ENCODE assay signal across 32 cellular contexts in genomic region chr14:72903707-72904106, GRCh38.
"Had no signal": no experiment of that assay in that cellular context is flagged by ENCODE, and none has a peak within 500 bp of the region (broad histone marks: within the 10 kb centered on the region; RNA-seq: fewer than 3 reads in every experiment).

No MANE protein-coding gene starts in this region.

- H3K9me3 ChIP-seq: ascending aorta, breast epithelium, esophagus muscularis mucosa, gastrocnemius medialis had no signal

- H3K27ac ChIP-seq: ascending aorta, breast epithelium, cardiac muscle cell, esophagus muscularis mucosa, foreskin keratinocyte, VCaP had no signal

- ATAC-seq: activated naive CD4-positive, alpha-beta T cell treated with anti-CD3 and anti-CD28 coated beads, Interleukin-2, amount 50 U/mL, for 72 hours; activated T-cell treated with anti-CD3 and anti-CD28 coated beads, Interleukin-2, amount 50 U/mL, for 72 hours; effector memory CD8-positive, alpha-beta T cell; foreskin keratinocyte; gastrocnemius medialis; WTC11 had no signal

- H3K4me3 ChIP-seq: ascending aorta, breast epithelium, cardiac muscle cell, esophagus muscularis mucosa, gastrocnemius medialis had no signal

- H3K27me3 ChIP-seq: ascending aorta, breast epithelium, cardiac muscle cell, foreskin keratinocyte, gastrocnemius medialis had no signal

- DNase-seq: activated CD4-positive, alpha-beta memory T cell treated with anti-CD3 and anti-CD28 coated beads, Interleukin-2, amount 10 ng/mL, durations not matched to agents 7 days and 5 days; activated CD4-positive, alpha-beta T cell treated with anti-CD3 and anti-CD28 coated beads for 1 hour; activated CD4-positive, alpha-beta T cell treated with anti-CD3 and anti-CD28 coated beads for 4 hours; activated CD4-positive, alpha-beta T cell treated with anti-CD3 and anti-CD28 coated beads, Interleukin-2, amount 10 ng/mL, durations not matched to agents 7 days and 5 days; activated CD4-positive, alpha-beta T cell treated with anti-CD3 and anti-CD28 coated beads, Interleukin-2, amount 50 U/mL, for 4 hours; activated CD8-positive, alpha-beta memory T cell treated with anti-CD3 and anti-CD28 coated beads, Interleukin-2, amount 50 U/mL, for 48 hours; activated gamma-delta T cell; activated naive CD4-positive, alpha-beta T cell; activated naive CD4-positive, alpha-beta T cell treated with anti-CD3 and anti-CD28 coated beads, Interleukin-2, amount 10 ng/mL, durations not matched to agents 7 days and 5 days; activated naive CD8-positive, alpha-beta T cell treated with anti-CD3 and anti-CD28 coated beads, Interleukin-2, amount 10 ng/mL, durations not matched to agents 7 days and 5 days; activated T-cell treated with anti-CD3 and anti-CD28 coated beads for 4 hours; activated T-cell treated with anti-CD3 and anti-CD28 coated beads, Interleukin-2, amount 50 U/mL, for 24 hours; activated T-cell treated with anti-CD3 and anti-CD28 coated beads, Interleukin-2, amount 50 U/mL, for 72 hours; central memory CD4-positive, alpha-beta T cell; cerebellar nuclear complex; cortex of kidney; dermis blood vessel endothelial cell; effector CD4-positive, alpha-beta T cell; effector memory CD8-positive, alpha-beta T cell; erythroblast; foreskin keratinocyte; gastrocnemius medialis; glutamatergic neuron; T-helper 1 cell; T-helper 2 cell had no signal

- H3K4me1 ChIP-seq: breast epithelium, foreskin keratinocyte had no signal

- H3K36me3 ChIP-seq: ascending aorta, breast epithelium, cardiac muscle cell, esophagus muscularis mucosa, gastrocnemius medialis had no signal
